ENCODE assay signal across 14 cellular contexts in genomic region chr5:178045971-178046370, GRCh38. TPM values are rescaled to one million over a fixed set of nuclear protein-coding genes. Genes with fewer than 3 reads are reported as not detected.
"Had no signal": no experiment of that assay in that cellular context is flagged by ENCODE, and none has a peak within 500 bp of the region (broad histone marks: within the 10 kb centered on the region; RNA-seq: fewer than 3 reads in every experiment).

No MANE protein-coding gene starts in this region.

RNA-seq across cellular contexts. Expression of gene PROP1, which starts 49.9 kb away (rescaled TPM):
- total RNA-seq: stomach, subcutaneous adipose tissue, suprapubic skin, temporal lobe, testis, thoracic aorta, thyroid gland, tibial nerve, transverse colon, upper lobe of left lung, ureter, urinary bladder, uterus, vagina had no signal
